Comparison of ENCODE assay signal across 8 cellular contexts in genomic region chr1:9689011-9689706, GRCh38. TPM values are rescaled to one million over a fixed set of nuclear protein-coding genes. Genes with fewer than 3 reads are reported as not detected.
A peak's percentile ranks its signal among the peaks of the same experiment; 100 is the strongest.
DNase-seq lines count a peak whose midpoint lies in the region; ATAC-seq and TF ChIP-seq lines count a peak whose summit lies in the region.

No MANE protein-coding gene starts in this region.

- no peak overlapping the region; the same call in 1 of the 2 replicates for H3K27ac ChIP-seq in IMR-90 (ENCODE audit: insufficient read depth, low read length)
- H3K27ac ChIP-seq in right atrium auricular region = peak overlapping the region; percentile 14 to 75
- peak overlapping the region; percentile 64 to 72 for H3K27ac ChIP-seq in uterus

- peaks cover 6 to 36% of the 10 kb centered on the region in 2 experiments for H3K79me1 ChIP-seq in IMR-90 (ENCODE audit: low read depth in 1 of 2, low read length in 2 of 2)

- CTCF ChIA-PET in IMR-90 (lab: Yijun Ruan, JAX) (no interaction called here), T-cell (lab: Charles Lee) (interaction anchor here in 1 of 2 donors (0.6 to 0.7 kb wide), 2 partner anchors 24 to 37 kb away, joined by 3 to 9 read pairs; no protein-coding TSS in a partner anchor)

- no peak overlapping the region for H2BK15ac ChIP-seq in IMR-90 (ENCODE audit: low read depth, low read length)

- in situ Hi-C loops in IMR-90 (cut with MboI; ENCODE audit: low sequenced_read_pairs) = no loop called here

- H2BK20ac ChIP-seq in IMR-90 (ENCODE audit: low read depth, low read length) = no peak overlapping the region

- H3K9me1 ChIP-seq in IMR-90 (ENCODE audit: insufficient read depth, low read length) = peaks cover 14% of the 10 kb centered on the region

- peaks cover 19% of the 10 kb centered on the region for H3K36me3 Mint-ChIP-seq in T-cell

- POLR2A ChIA-PET in IMR-90 (lab: Charles Lee; ENCODE audit: unreplicated experiment) = interaction anchor here (0.5 kb wide), 1 partner anchor 9 kb away, joined by 3 read pairs; no protein-coding TSS in a partner anchor
- POLR2A ChIA-PET in T-cell (lab: Charles Lee) = no interaction called here

- peak overlapping the region; percentile 50 for H3K4me3 ChIP-seq in IMR-90 (ENCODE audit: insufficient read depth, low read depth, low read length)
- H3K4me3 ChIP-seq in right atrium auricular region = peak overlapping the region; percentile 68 to 77
- H3K4me3 ChIP-seq in uterus = peak overlapping the region; percentile 48 to 75

- H4K5ac ChIP-seq in IMR-90 (ENCODE audit: low read depth, low read length) = no peak overlapping the region

- peak overlapping the region; percentile 93 for H2AFZ ChIP-seq in IMR-90 (replicated peaks; ENCODE audit: low read length, poor library complexity)

- H3K27ac Mint-ChIP-seq in T-cell = peak overlapping the region; percentile 85 to 89

- H4K8ac ChIP-seq in IMR-90 (ENCODE audit: low read depth in 2 of 2, low read length in 2 of 2) = peak overlapping the region; percentile 54 to 64; a peak in 2 of 4 replicates

- intact Hi-C loops in IMR-90 (cut with micrococcal nuclease) = no loop called here
- intact Hi-C loops in uterus (cut with DNase I; ENCODE audit: low total_unique reads) = no loop called here

- dilution Hi-C loops in IMR-90 (cut with HindIII; ENCODE audit: low sequenced_read_pairs, unreplicated experiment) = no loop called here

- ATAC-seq in GM21381 (IDR thresholded peaks at IDR 0.05; ENCODE audit: unreplicated experiment) = peak; percentile 51
- ATAC-seq in IMR-90 (ENCODE audit: low read depth) = peak; percentile 86
- peak; percentile 83 to 86 (median 84) for ATAC-seq in T-cell (replicated peaks in 1 of 4)

- 1% methylated on average over 20 of the region's 72 CpGs; no CpG with 5 or more reads in 1 of the 2 experiments for WGBS in IMR-90 (ENCODE audit: extremely low coverage in 2 of 2, insufficient read length in 1 of 2), 2 experiments

- H4K91ac ChIP-seq in IMR-90 (ENCODE audit: insufficient read depth, low read depth, low read length) = no peak overlapping the region

- no peak overlapping the region for H2BK5ac ChIP-seq in IMR-90 (ENCODE audit: low read depth, low read length, poor library complexity, severe bottlenecking)

- no peaks in the 10 kb centered on the region for H3K9me3 Mint-ChIP-seq in T-cell

- TF ChIP-seq RAD21 in IMR-90 (IDR thresholded peaks at IDR 0.05; ENCODE audit: low read length) = no peak

- H3K4me2 ChIP-seq in IMR-90 (ENCODE audit: low read depth, low read length) = peak overlapping the region; percentile 78

- H3K36me3 ChIP-seq in IMR-90 (ENCODE audit: control insufficient read depth, insufficient read depth, low read length) (no peaks in the 10 kb centered on the region), right atrium auricular region (no peaks in the 10 kb centered on the region), uterus (no peaks in the 10 kb centered on the region)

- 0 out of 2 replicates have a peak, but pooled peaks cover 7% of the 10 kb centered on the region for H4K20me1 ChIP-seq in IMR-90 (ENCODE audit: insufficient read depth, low read length)

- 0 out of 2 replicates have a peak overlapping the region, but pooled peaks have one; percentile 50 for H3K14ac ChIP-seq in IMR-90 (replicated peaks; ENCODE audit: low read depth, low read length)

- H2AK5ac ChIP-seq in IMR-90 (ENCODE audit: low read depth, low read length) = no peak overlapping the region

- no TSS peak for BruUV-seq in IMR-90 (replicated peaks; lab: Mats Ljungman, UMichigan)

- H3K27me3 Mint-ChIP-seq in T-cell = no peaks in the 10 kb centered on the region

- no peak overlapping the region for H3K18ac ChIP-seq in IMR-90 (ENCODE audit: low read depth, low read length)

- H3K9me3 ChIP-seq in IMR-90 (ENCODE audit: control insufficient read depth, insufficient read depth, low read length) (no peaks in the 10 kb centered on the region), right atrium auricular region (no peaks in the 10 kb centered on the region), uterus (no peaks in the 10 kb centered on the region)

- H3K4me1 ChIP-seq in IMR-90 (ENCODE audit: control insufficient read depth, insufficient read depth, low read length) = peaks cover 18% of the 10 kb centered on the region
- H3K4me1 ChIP-seq in right atrium auricular region = peaks cover 0 to 39% of the 10 kb centered on the region in 2 donors
- peaks cover 0 to 12% of the 10 kb centered on the region in 2 donors for H3K4me1 ChIP-seq in uterus

- DNase-seq in CMK (ENCODE audit: low read depth) (peak; percentile 57), IMR-90 (peak; percentile 52), T-cell (peak; percentile 56 to 89 (median 79)), amniotic epithelial cell (ENCODE audit: low read depth) (peak; percentile 47), right atrium auricular region (ENCODE audit: low spot score) (peak; percentile 65), pulmonary artery endothelial cell (ENCODE audit: low read depth, low spot score) (peak; percentile 8), uterus (peak; percentile 80)

- peaks cover 72 to 79% (median 77%) of the 10 kb centered on the region in 3 donors for H3K4me1 Mint-ChIP-seq in T-cell

- H3K27me3 ChIP-seq in IMR-90 (ENCODE audit: control insufficient read depth, insufficient read depth, low read length) (no peaks in the 10 kb centered on the region), right atrium auricular region (no peaks in the 10 kb centered on the region), uterus (no peaks in the 10 kb centered on the region)

- TF ChIP-seq POLR2A in IMR-90 (IDR thresholded peaks at IDR 0.05; ENCODE audit: low read depth, low read length) = no peak; the same call in 1 of the 2 replicates
- no peak for TF ChIP-seq POLR2A in uterus (IDR thresholded peaks at IDR 0.05)

- no peak overlapping the region for H3K56ac ChIP-seq in IMR-90 (ENCODE audit: extremely low read depth, insufficient read depth, low read length)

- H2BK120ac ChIP-seq in IMR-90 (ENCODE audit: low read depth, low read length) = no peak overlapping the region

- H3K9ac ChIP-seq in IMR-90 (ENCODE audit: low read depth, low read length) = no peak overlapping the region; the same call in 1 of the 2 replicates

- peak overlapping the region; percentile 65 for H3K4ac ChIP-seq in IMR-90 (ENCODE audit: low read depth, low read length)

- no peak overlapping the region; the same call in 1 of the 2 replicates for H3K23ac ChIP-seq in IMR-90 (ENCODE audit: low read depth, low read length)

- H3K4me3 Mint-ChIP-seq in T-cell = peak overlapping the region; percentile 74 to 81 (median 77)

- H2AK9ac ChIP-seq in IMR-90 (replicated peaks; ENCODE audit: low read depth, low read length, poor library complexity) = peak overlapping the region; percentile 93

- TF ChIP-seq CTCF in IMR-90 (conservative IDR thresholded peaks at IDR 0.05; ENCODE audit: low read depth, low read length) = no peak
- no peak for TF ChIP-seq CTCF in right atrium auricular region (IDR thresholded peaks at IDR 0.05)
- TF ChIP-seq CTCF in uterus (IDR thresholded peaks at IDR 0.05) = no peak

TF ChIP-seq in IMR-90, 13 proteins besides CTCF, POLR2A, EP300 and RAD21:
- TF ChIP-seq USF2 (IDR thresholded peaks at IDR 0.05; ENCODE audit: low read depth, low read length) (no peak), MAZ (IDR thresholded peaks at IDR 0.05; ENCODE audit: borderline replicate concordance, low read depth, low read length) (peak; percentile 8; the same call in 1 of the 2 replicates), MAFK (IDR thresholded peaks at IDR 0.05; ENCODE audit: low read depth, low read length) (no peak), RFX5 (IDR thresholded peaks at IDR 0.05; ENCODE audit: low read depth, low read length) (no peak), MXI1 (IDR thresholded peaks at IDR 0.05; ENCODE audit: borderline replicate concordance, low read depth, low read length) (no peak), SMC3 (IDR thresholded peaks at IDR 0.05; ENCODE audit: low read depth, low read length) (no peak), CEBPB (IDR thresholded peaks at IDR 0.05; ENCODE audit: low read depth, low read length) (no peak)

RNA-seq across cellular contexts. Expression of gene PIK3CD, which starts 37.6 kb away (rescaled TPM):
- 5.0 and 5.6 TPM in 2 replicates for total RNA-seq in IMR-90 (2012; rRNA removed)
- polyA plus RNA-seq in IMR-90 (2012; rRNA removed) = 12.1 and 13.6 TPM in 2 replicates
- polyA plus RNA-seq in IMR-90 (2012; cell fraction: cytosol; rRNA removed) = 9.1 and 12.9 TPM in 2 replicates
- 34.1 and 56.0 TPM in 2 replicates for polyA plus RNA-seq in IMR-90 (2012; cell fraction: nucleus; rRNA removed; ENCODE audit: low replicate concordance)
- total RNA-seq in T-cell = 100 to 1,000 TPM; 246 to 313 (median 280) TPM
- total RNA-seq in right atrium auricular region = 1 to 10 TPM; 4.7 to 7.4 TPM
- 5.4 and 5.7 TPM in 2 replicates for total RNA-seq in pulmonary artery endothelial cell
- total RNA-seq in uterus = 1 to 10 TPM; 4.6 to 9.7 (median 7.4) TPM

Comparison
In these comparisons a context has a peak if more than half of its experiments do, and no peak if none do; other contexts are left out.
1. DNase-seq: peak in every context shown above with its lines; median percentile 80 in uterus; 79 in T-cell; 65 in right atrium auricular region; 57 in CMK; 52 in IMR-90; 47 in amniotic epithelial cell; 8 in pulmonary artery endothelial cell.
2. RNA of gene PIK3CD, which starts 37.6 kb away (total RNA-seq): 246 to 313 TPM in T-cell; 4.6 to 9.7 TPM in uterus, 4.7 to 7.4 TPM in right atrium auricular region, 5.4 to 5.7 TPM in pulmonary artery endothelial cell and 5.0 to 5.6 TPM in IMR-90; every median in the first group is over 10 times any median in the second.
3. Peak in every context shown above with its lines, with median percentiles within 50 percentile points of each other: ATAC-seq and H3K4me3 ChIP-seq.